ENCODE assay signal across 18 cellular contexts in genomic region chr1:91610102-91610501, GRCh38.
DNase-seq lines count a peak whose midpoint lies in the region; ATAC-seq and TF ChIP-seq lines count a peak whose summit lies in the region.
"Had no signal": no experiment of that assay in that cellular context is flagged by ENCODE, and none has a peak within 500 bp of the region (broad histone marks: within the 10 kb centered on the region; RNA-seq: fewer than 3 reads in every experiment).

No MANE protein-coding gene starts in this region.

- H3K9me3 ChIP-seq in HCT116 (ENCODE audit: control insufficient read depth in 1 of 2, insufficient read depth in 1 of 2, low read depth in 1 of 2, low read length in 2 of 2) (no peaks in the 10 kb centered on the region), adipocyte (ENCODE audit: control insufficient read depth, low read length) (no peaks in the 10 kb centered on the region), neural progenitor cell (ENCODE audit: low read depth) (no peaks in the 10 kb centered on the region)
- H3K9me3 ChIP-seq: BE2C had no signal

- CTCF ChIA-PET in HCT116 (lab: Charles Lee): no interaction called here

- BruUV-seq in HCT116 (replicated peaks; lab: Mats Ljungman, UMichigan): no TSS peak

- H3K27me3 ChIP-seq in HCT116 (ENCODE audit: insufficient read depth, low read length): no peaks in the 10 kb centered on the region
- H3K27me3 ChIP-seq in adipocyte (replicated peaks; ENCODE audit: control insufficient read depth, insufficient read depth, low read length): no peaks in the 10 kb centered on the region
- H3K27me3 ChIP-seq in foreskin keratinocyte: no peaks in the 10 kb centered on the region
- no peaks in the 10 kb centered on the region for H3K27me3 ChIP-seq in neural progenitor cell
- H3K27me3 ChIP-seq: BE2C had no signal

- H3K4me1 ChIP-seq in HCT116 (ENCODE audit: control insufficient read depth in 1 of 2, insufficient read depth in 2 of 2, low read length in 2 of 2) (peaks cover 13 to 56% of the 10 kb centered on the region in 2 experiments), adipocyte (ENCODE audit: control insufficient read depth, insufficient read depth, low read length) (peaks cover 9% of the 10 kb centered on the region), foreskin keratinocyte (peaks cover 33% of the 10 kb centered on the region), neural progenitor cell (peaks cover 34% of the 10 kb centered on the region)
- H3K4me1 ChIP-seq: BE2C had no signal

- RAD21 ChIA-PET in HCT116 (lab: Charles Lee; ENCODE audit: low non-redundant PET in 1 of 2, low total read pairs in 2 of 2, uncharacterized antibody in 2 of 2, unreplicated experiment in 2 of 2): no interaction called here

- peak overlapping the region; percentile 53 for H3K4me2 ChIP-seq in HCT116 (ENCODE audit: low read length)
- no peak overlapping the region for H3K4me2 ChIP-seq in neural progenitor cell
- H3K4me2 ChIP-seq: GM23338 had no signal

- TF ChIP-seq RAD21 in HCT116 (IDR thresholded peaks at IDR 0.05; ENCODE audit: low read depth): no peak

- TF ChIP-seq POLR2A in HCT116 (IDR thresholded peaks at IDR 0.05; ENCODE audit: borderline replicate concordance, extremely low read depth, insufficient read depth, insufficient read length): no peak

- H3K36me3 Mint-ChIP-seq in osteocyte (ENCODE audit: unreplicated experiment): no peaks in the 10 kb centered on the region
- no peaks in the 10 kb centered on the region for H3K36me3 Mint-ChIP-seq in neural progenitor cell
- H3K36me3 Mint-ChIP-seq: CD4-positive, alpha-beta memory T cell had no signal

- intact Hi-C loops in HCT116 (cut with micrococcal nuclease) (no loop called here), head of caudate nucleus (cut with DNase I) (no loop called here)

- no peak overlapping the region for H3K4me3 Mint-ChIP-seq in osteocyte (ENCODE audit: unreplicated experiment)
- H3K4me3 Mint-ChIP-seq in neural progenitor cell: no peak overlapping the region
- H3K4me3 Mint-ChIP-seq: CD4-positive, alpha-beta memory T cell; GM23338 had no signal

- H3K4me1 Mint-ChIP-seq in osteocyte (ENCODE audit: unreplicated experiment): peaks cover 22% of the 10 kb centered on the region
- peaks cover 32% of the 10 kb centered on the region for H3K4me1 Mint-ChIP-seq in neural progenitor cell

- H3F3A ChIP-seq in neural progenitor cell (ENCODE audit: low read depth): peaks cover 23% of the 10 kb centered on the region

- no peak for DNase-seq in HCT116 (ENCODE audit: low read depth, low spot score)
- DNase-seq in adipocyte (ENCODE audit: low read depth): no peak
- peak in 1 of 2 donors; percentile 20 for DNase-seq in foreskin keratinocyte
- no peak for DNase-seq in osteocyte (ENCODE audit: extremely low spot score, unreplicated experiment)
- DNase-seq in head of caudate nucleus: no peak
- DNase-seq in ACHN: no peak
- DNase-seq in neural progenitor cell (ENCODE audit: low spot score): no peak
- DNase-seq: BE2C; CD4-positive, alpha-beta memory T cell; MM.1S; NCI-H1417 treated with DMSO at 0.1 percent for 48 hours; NCI-H2029 treated with DMSO at 0.1 percent for 48 hours; NCI-H526 treated with DMSO at 0.1 percent for 48 hours; NK-92 treated with Interleukin-12 subunit alpha and Interleukin-12 subunit beta, amount 100 ng/mL, for 24 hours; OCI-M1; SHP77 had no signal

- no peaks in the 10 kb centered on the region for H3K79me2 ChIP-seq in HCT116 (ENCODE audit: insufficient read depth, low read length)
- H3K79me2 ChIP-seq in neural progenitor cell (ENCODE audit: low read depth): no peaks in the 10 kb centered on the region

- H3K9me2 ChIP-seq in HCT116 (ENCODE audit: insufficient read depth): no peaks in the 10 kb centered on the region

- POLR2A ChIA-PET in HCT116 (lab: Charles Lee): no interaction called here

- peak overlapping the region; percentile 9; the same call in 1 of the 2 replicates for H3K9ac ChIP-seq in HCT116 (ENCODE audit: low read length)
- H3K9ac ChIP-seq in adipocyte (ENCODE audit: low read length): peak overlapping the region; percentile 37
- no peak overlapping the region for H3K9ac ChIP-seq in neural progenitor cell

- no peaks in the 10 kb centered on the region for H3K27me3 Mint-ChIP-seq in osteocyte (ENCODE audit: unreplicated experiment)
- peaks cover 10% of the 10 kb centered on the region for H3K27me3 Mint-ChIP-seq in neural progenitor cell (ENCODE audit: insufficient read depth, low read depth)
- H3K27me3 Mint-ChIP-seq: CD4-positive, alpha-beta memory T cell had no signal

- TF ChIP-seq CTCF in HCT116 (IDR thresholded peaks at IDR 0.05 in 2 of 3, conservative IDR thresholded peaks at IDR 0.05 in 1 of 3; ENCODE audit: borderline replicate concordance in 1 of 3, insufficient read depth in 1 of 3, low read depth in 2 of 3, low read length in 2 of 3) (no peak), foreskin keratinocyte (conservative IDR thresholded peaks at IDR 0.05) (no peak), osteocyte (IDR thresholded peaks at IDR 0.05) (no peak), neural progenitor cell (IDR thresholded peaks at IDR 0.05) (no peak)

- H2AFZ ChIP-seq in HCT116 (ENCODE audit: low read depth, low read length, poor library complexity, severe bottlenecking): peak overlapping the region; percentile 8
- H2AFZ ChIP-seq in neural progenitor cell (replicated peaks): no peak overlapping the region
- H2AFZ ChIP-seq: GM23338 had no signal

- H4K20me1 ChIP-seq in HCT116 (ENCODE audit: insufficient read depth): no peaks in the 10 kb centered on the region
- H4K20me1 ChIP-seq in neural progenitor cell (ENCODE audit: low read depth): no peaks in the 10 kb centered on the region

- in situ Hi-C loops in ACHN (cut with HindIII; ENCODE audit: low pct_ligation_motif_present, low pct_unique_long_range_greater_than_20kb, low sequenced_read_pairs): no loop called here

- ATAC-seq in HCT116 (peak; percentile 13; the same call in 1 of the 2 replicates), foreskin keratinocyte (no peak), HG03175 (IDR thresholded peaks at IDR 0.05; ENCODE audit: unreplicated experiment) (no peak)
- ATAC-seq: GM23338 had no signal

- H3K4me3 ChIP-seq in HCT116 (replicated peaks in 1 of 2; ENCODE audit: low read depth in 1 of 2, low read length in 2 of 2) (no peak overlapping the region; a peak in 1 of 4 replicates), adipocyte (ENCODE audit: low read length) (peak overlapping the region; percentile 17), neural progenitor cell (no peak overlapping the region)
- H3K4me3 ChIP-seq: GM23338 had no signal

- H3K27ac ChIP-seq in HCT116 (ENCODE audit: low read depth, low read length) (no peak overlapping the region), foreskin keratinocyte (peak overlapping the region; percentile 37), neural progenitor cell (no peak overlapping the region)

- H3K9me3 Mint-ChIP-seq in osteocyte (ENCODE audit: unreplicated experiment) (peaks cover 5% of the 10 kb centered on the region), neural progenitor cell (no peaks in the 10 kb centered on the region)
- H3K9me3 Mint-ChIP-seq: GM23338 had no signal

- no peaks in the 10 kb centered on the region for H3K36me3 ChIP-seq in HCT116 (ENCODE audit: control insufficient read depth in 1 of 2, insufficient read depth in 2 of 2, low read length in 2 of 2)
- no peaks in the 10 kb centered on the region for H3K36me3 ChIP-seq in adipocyte (ENCODE audit: control insufficient read depth, insufficient read depth, low read length, severe bottlenecking)
- H3K36me3 ChIP-seq in neural progenitor cell: no peaks in the 10 kb centered on the region
- H3K36me3 ChIP-seq: BE2C had no signal

- H3K27ac Mint-ChIP-seq in osteocyte (ENCODE audit: unreplicated experiment) (peak overlapping the region; percentile 14), neural progenitor cell (no peak overlapping the region)
- H3K27ac Mint-ChIP-seq: GM23338 had no signal

TF ChIP-seq in HCT116, 20 proteins besides CTCF, POLR2A, EP300 and RAD21:
- TF ChIP-seq POLR2AphosphoS5 (IDR thresholded peaks at IDR 0.05; ENCODE audit: low read depth, low read length) (no peak), REST (IDR thresholded peaks at IDR 0.05; ENCODE audit: low read depth) (no peak), EGR1 (IDR thresholded peaks at IDR 0.05; ENCODE audit: low read depth) (no peak), EZH2 (IDR thresholded peaks at IDR 0.05) (no peak)
